Comparison of ENCODE assay signal across 1 cellular context in genomic region chr19:7292352-7292949, GRCh38.
TF ChIP-seq lines count a peak whose summit lies in the region.

No MANE protein-coding gene starts in this region.

TF ChIP-seq in SK-N-SH, 30 proteins besides CTCF, POLR2A, EP300 and RAD21 (continued from another document):
- TF ChIP-seq, protein P1, sequence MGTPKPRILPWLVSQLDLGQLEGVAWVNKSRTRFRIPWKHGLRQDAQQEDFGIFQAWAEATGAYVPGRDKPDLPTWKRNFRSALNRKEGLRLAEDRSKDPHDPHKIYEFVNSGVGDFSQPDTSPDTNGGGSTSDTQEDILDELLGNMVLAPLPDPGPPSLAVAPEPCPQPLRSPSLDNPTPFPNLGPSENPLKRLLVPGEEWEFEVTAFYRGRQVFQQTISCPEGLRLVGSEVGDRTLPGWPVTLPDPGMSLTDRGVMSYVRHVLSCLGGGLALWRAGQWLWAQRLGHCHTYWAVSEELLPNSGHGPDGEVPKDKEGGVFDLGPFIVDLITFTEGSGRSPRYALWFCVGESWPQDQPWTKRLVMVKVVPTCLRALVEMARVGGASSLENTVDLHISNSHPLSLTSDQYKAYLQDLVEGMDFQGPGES (IDR thresholded peaks at IDR 0.05; ENCODE audit: low read depth, low read length): no peak
- TF ChIP-seq ZBTB33 (IDR thresholded peaks at IDR 0.05; ENCODE audit: borderline replicate concordance, low read depth): no peak
- no peak for TF ChIP-seq POLR2AphosphoS5 (IDR thresholded peaks at IDR 0.05; ENCODE audit: low read depth, low read length)
- no peak for TF ChIP-seq EZH2phosphoT487 (IDR thresholded peaks at IDR 0.05; ENCODE audit: borderline replicate concordance, low read depth)
- no peak for TF ChIP-seq FOXM1 (IDR thresholded peaks at IDR 0.05; ENCODE audit: low read depth)
- TF ChIP-seq ELF1 (IDR thresholded peaks at IDR 0.05): no peak
- TF ChIP-seq MXI1 (IDR thresholded peaks at IDR 0.05; ENCODE audit: low read depth, low read length): no peak
- no peak for TF ChIP-seq SMC3 (IDR thresholded peaks at IDR 0.05; ENCODE audit: low read depth, low read length)
- no peak for TF ChIP-seq FOXJ3 (CRISPR knock-in tag; IDR thresholded peaks at IDR 0.05)
- TF ChIP-seq, protein P2, sequence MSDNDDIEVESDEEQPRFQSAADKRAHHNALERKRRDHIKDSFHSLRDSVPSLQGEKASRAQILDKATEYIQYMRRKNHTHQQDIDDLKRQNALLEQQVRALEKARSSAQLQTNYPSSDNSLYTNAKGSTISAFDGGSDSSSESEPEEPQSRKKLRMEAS (IDR thresholded peaks at IDR 0.05; ENCODE audit: low read depth): no peak
- TF ChIP-seq, protein P3, sequence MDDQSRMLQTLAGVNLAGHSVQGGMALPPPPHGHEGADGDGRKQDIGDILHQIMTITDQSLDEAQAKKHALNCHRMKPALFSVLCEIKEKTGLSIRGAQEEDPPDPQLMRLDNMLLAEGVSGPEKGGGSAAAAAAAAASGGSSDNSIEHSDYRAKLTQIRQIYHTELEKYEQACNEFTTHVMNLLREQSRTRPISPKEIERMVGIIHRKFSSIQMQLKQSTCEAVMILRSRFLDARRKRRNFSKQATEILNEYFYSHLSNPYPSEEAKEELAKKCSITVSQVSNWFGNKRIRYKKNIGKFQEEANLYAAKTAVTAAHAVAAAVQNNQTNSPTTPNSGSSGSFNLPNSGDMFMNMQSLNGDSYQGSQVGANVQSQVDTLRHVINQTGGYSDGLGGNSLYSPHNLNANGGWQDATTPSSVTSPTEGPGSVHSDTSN (IDR thresholded peaks at IDR 0.05): no peak
- no peak for TF ChIP-seq YY1 (IDR thresholded peaks at IDR 0.05; ENCODE audit: low read depth)
